8 cellular contexts compared by ENCODE assay signal in the genomic region with DNA sequence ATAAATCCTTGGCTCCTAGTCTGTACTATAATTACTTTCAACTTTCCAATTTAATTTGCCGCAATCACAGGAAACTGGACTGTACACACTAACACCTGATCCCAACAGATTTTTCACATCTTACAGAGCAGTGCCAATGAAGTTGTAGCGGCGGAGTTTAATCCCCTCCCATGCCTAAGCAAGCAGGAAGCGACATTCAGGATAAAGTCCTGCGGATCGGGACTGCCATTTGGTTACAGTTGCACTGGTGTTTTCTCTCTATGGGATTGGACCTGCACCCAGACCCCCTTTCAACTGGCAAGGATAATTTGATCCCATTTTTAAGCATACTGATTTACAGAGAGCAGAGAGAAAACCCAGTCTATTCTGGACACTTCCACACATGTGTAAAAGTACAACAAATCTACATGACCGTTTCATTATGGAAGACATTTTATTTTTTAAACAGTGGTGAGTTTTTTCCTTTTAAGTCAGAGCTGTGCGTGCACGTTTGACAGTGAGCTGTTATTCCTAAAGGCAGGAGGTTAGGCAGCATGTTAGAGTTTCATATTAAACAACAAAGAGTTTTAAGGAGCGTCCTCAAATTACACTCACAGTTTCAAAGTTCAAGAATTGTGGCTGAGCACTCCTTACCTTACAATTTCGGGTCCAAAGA.
DNase-seq lines count a peak whose midpoint lies in the region; ATAC-seq and TF ChIP-seq lines count a peak whose summit lies in the region.

No MANE protein-coding gene starts in this region.

- H3K4me1 Mint-ChIP-seq in T-helper 2 cell treated with Interferon-gamma antibody and Interleukin-4, amounts not matched to agents 5 μg/mL and 100 μg/mL, for 36 hours (ENCODE audit: low read depth): peaks cover 30% of the 10 kb centered on the region

- ATAC-seq in left lung: peak; percentile 60
- ATAC-seq in GM21717 (IDR thresholded peaks at IDR 0.05; ENCODE audit: unreplicated experiment): no peak

- no peaks in the 10 kb centered on the region for H3K27me3 Mint-ChIP-seq in T-helper 2 cell treated with Interferon-gamma antibody and Interleukin-4, amounts not matched to agents 5 μg/mL and 100 μg/mL, for 36 hours (ENCODE audit: low read depth)

- H3K4me1 ChIP-seq in ascending aorta (peaks cover 0 to 3% of the 10 kb centered on the region in 2 donors), left lung (peaks cover 0 to 31% of the 10 kb centered on the region in 2 donors), tibial artery (peaks cover 0 to 3% (median 0%) of the 10 kb centered on the region in 4 donors)

- peaks cover 4% of the 10 kb centered on the region for H3K9me3 Mint-ChIP-seq in T-helper 2 cell treated with Interferon-gamma antibody and Interleukin-4, amounts not matched to agents 5 μg/mL and 100 μg/mL, for 36 hours

- H3K27ac ChIP-seq in ascending aorta (no peak overlapping the region), left lung (peak overlapping the region; percentile 9 to 20), tibial artery (peak overlapping the region in 1 of 2 donors; percentile 24)

- no peaks in the 10 kb centered on the region for H3K36me3 Mint-ChIP-seq in T-helper 2 cell treated with Interferon-gamma antibody and Interleukin-4, amounts not matched to agents 5 μg/mL and 100 μg/mL, for 36 hours (ENCODE audit: low read depth)

- DNase-seq in T-helper 2 cell treated with Interferon-gamma antibody and Interleukin-4, amounts not matched to agents 5 μg/mL and 100 μg/mL, for 36 hours (ENCODE audit: low spot score): no peak
- DNase-seq in T-helper 2 cell (no peak), ascending aorta (ENCODE audit: low spot score in 2 of 2) (no peak), left lung (no peak), tibial artery (no peak)
- DNase-seq in activated CD4-positive, alpha-beta T cell treated with anti-CD3 and anti-CD28 coated beads, Interleukin-2, amount 50 U/mL, for 48 hours: no peak
- no peak for DNase-seq in stimulated activated CD4-positive, alpha-beta T cell treated with anti-CD3 and anti-CD28 coated beads, Interleukin-1b, Interleukin-23, amount 100 ng/mL, for 48 hours

- peak overlapping the region; percentile 64 for H3K4me3 Mint-ChIP-seq in T-helper 2 cell treated with Interferon-gamma antibody and Interleukin-4, amounts not matched to agents 5 μg/mL and 100 μg/mL, for 36 hours

- TF ChIP-seq CTCF in ascending aorta (IDR thresholded peaks at IDR 0.05): no peak
- no peak for TF ChIP-seq CTCF in left lung (IDR thresholded peaks at IDR 0.05)
- TF ChIP-seq CTCF in tibial artery (IDR thresholded peaks at IDR 0.05): no peak

- no peak overlapping the region for H3K27ac Mint-ChIP-seq in T-helper 2 cell treated with Interferon-gamma antibody and Interleukin-4, amounts not matched to agents 5 μg/mL and 100 μg/mL, for 36 hours

- no peaks in the 10 kb centered on the region for H3K36me3 ChIP-seq in ascending aorta
- H3K36me3 ChIP-seq in left lung: no peaks in the 10 kb centered on the region
- H3K36me3 ChIP-seq in tibial artery: no peaks in the 10 kb centered on the region

- intact Hi-C loops in ascending aorta (cut with DNase I) (no loop called here), left lung (cut with DNase I) (no loop called here), tibial artery (cut with DNase I; ENCODE audit: low total_unique reads) (no loop called here)

- H3K9me3 ChIP-seq in ascending aorta (no peaks in the 10 kb centered on the region), left lung (no peaks in the 10 kb centered on the region), tibial artery (no peaks in the 10 kb centered on the region)

- H3K4me3 ChIP-seq in ascending aorta: peak overlapping the region; percentile 34 to 58
- H3K4me3 ChIP-seq in left lung: peak overlapping the region; percentile 28 to 41
- peak overlapping the region; percentile 41 to 42 for H3K4me3 ChIP-seq in tibial artery

- H3K27me3 ChIP-seq in ascending aorta (no peaks in the 10 kb centered on the region), left lung (no peaks in the 10 kb centered on the region), tibial artery (no peaks in the 10 kb centered on the region)

Comparison
In these comparisons a context has a peak if more than half of its experiments do, and no peak if none do; other contexts are left out.
1. H3K27ac ChIP-seq: peak in left lung (2 of 2); none in ascending aorta (0 of 2).
2. Peak in every context shown above with its lines, with median percentiles within 50 percentile points of each other: H3K4me3 ChIP-seq.